ENCODE assay signal across 14 cellular contexts in the genomic region with DNA sequence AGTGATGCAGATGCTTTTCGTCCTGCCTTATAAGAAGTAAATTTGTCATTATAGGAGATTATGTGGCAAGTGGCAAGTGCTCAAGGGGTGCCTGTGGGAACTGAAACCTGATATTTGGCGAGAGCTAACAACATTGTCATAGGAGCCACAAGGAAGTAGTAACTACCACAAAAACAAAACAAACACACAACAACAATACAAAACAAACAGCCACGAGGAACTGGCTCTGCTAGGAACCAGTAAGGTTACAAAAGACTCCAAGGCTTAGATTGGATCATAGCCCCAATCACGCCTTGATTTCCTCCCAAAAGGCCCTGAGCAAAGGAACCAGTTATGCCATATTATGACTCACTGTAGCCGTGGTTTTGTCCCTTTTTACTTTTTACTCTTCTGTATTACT.
DNase-seq lines count a peak whose midpoint lies in the region; ATAC-seq and TF ChIP-seq lines count a peak whose summit lies in the region.
"Had no signal": no experiment of that assay in that cellular context is flagged by ENCODE, and none has a peak within 500 bp of the region (broad histone marks: within the 10 kb centered on the region; RNA-seq: fewer than 3 reads in every experiment).

No MANE protein-coding gene starts in this region.

- no peak overlapping the region for H3K4me2 ChIP-seq in mammary epithelial cell (ENCODE audit: insufficient read depth, low read depth, low read length)

- H3K9ac ChIP-seq in mammary epithelial cell (ENCODE audit: insufficient read depth, low read length) = no peak overlapping the region

- DNase-seq in NCI-H2029 (lab: John Stamatoyannopoulos, UW) (peak; percentile 89), mammary epithelial cell (peak; percentile 54), uterus (no peak), body of pancreas (no peak), left colon (no peak)
- DNase-seq in naive thymus-derived CD8-positive, alpha-beta T cell = no peak
- DNase-seq: activated CD4-positive, alpha-beta memory T cell treated with anti-CD3 and anti-CD28 coated beads, Interleukin-2, amount 10 ng/mL, durations not matched to agents 7 days and 5 days; activated gamma-delta T cell treated with Interleukin-2 at 50 U/mL for 16 hours; esophagus squamous epithelium; psoas muscle; stimulated activated naive CD4-positive, alpha-beta T cell; T1000 had no signal

- whole genome bisulfite sequencing in mammary epithelial cell (ENCODE audit: low coverage, missing lambda C conversion rate) = 74% methylated on average over 2 of the region's 5 CpGs
- WGBS in body of pancreas, 2 donors = 35 to 45% methylated on average over 5 of the region's 5 CpGs

- no peak overlapping the region for H3K4me3 ChIP-seq in ACC112 (ENCODE audit: low read depth, low read length)
- H3K4me3 ChIP-seq in mammary epithelial cell (replicated peaks in 1 of 3; ENCODE audit: insufficient read depth in 1 of 3, low read depth in 2 of 3, low read length in 3 of 3) = no peak overlapping the region
- H3K4me3 ChIP-seq in uterus = no peak overlapping the region
- no peak overlapping the region for H3K4me3 ChIP-seq in body of pancreas
- H3K4me3 ChIP-seq: esophagus squamous epithelium, psoas muscle had no signal

- H3K9me3 ChIP-seq in mammary epithelial cell (replicated peaks; ENCODE audit: insufficient read depth, low read length) (no peaks in the 10 kb centered on the region), uterus (no peaks in the 10 kb centered on the region), body of pancreas (no peaks in the 10 kb centered on the region)
- H3K9me3 ChIP-seq: esophagus squamous epithelium, psoas muscle had no signal

- CTCF ChIA-PET in mammary epithelial cell (lab: Charles Lee; ENCODE audit: low non-redundant PET) = no interaction called here

- TF ChIP-seq POLR2A in uterus (IDR thresholded peaks at IDR 0.05) = no peak
- no peak for TF ChIP-seq POLR2A in body of pancreas (IDR thresholded peaks at IDR 0.05)

- intact Hi-C loops in mammary epithelial cell (cut with micrococcal nuclease) (loop anchor here (10.0 kb wide), 1 partner anchor 143 kb away; no protein-coding TSS in a partner anchor), uterus (cut with DNase I; ENCODE audit: low total_unique reads) (no loop called here), body of pancreas (cut with DNase I) (no loop called here), left colon (cut with DNase I, micrococcal nuclease) (no loop called here)

- peaks cover 23% of the 10 kb centered on the region for H3K4me1 ChIP-seq in ACC112 (ENCODE audit: control insufficient read depth, insufficient read depth, low read length, unreplicated experiment)
- peaks cover 11% of the 10 kb centered on the region for H3K4me1 ChIP-seq in mammary epithelial cell (ENCODE audit: insufficient read depth, low read length)
- H3K4me1 ChIP-seq in uterus = no peaks in the 10 kb centered on the region
- H3K4me1 ChIP-seq in body of pancreas = no peaks in the 10 kb centered on the region
- H3K4me1 ChIP-seq: psoas muscle had no signal

- dilution Hi-C loops in mammary epithelial cell (cut with HindIII; ENCODE audit: low sequenced_read_pairs) = no loop called here

- H3K27me3 ChIP-seq in ACC112 (ENCODE audit: insufficient read depth, low read length) = no peaks in the 10 kb centered on the region
- no peaks in the 10 kb centered on the region for H3K27me3 ChIP-seq in mammary epithelial cell (ENCODE audit: insufficient read depth, low read length)
- H3K27me3 ChIP-seq in uterus = no peaks in the 10 kb centered on the region
- H3K27me3 ChIP-seq in body of pancreas = no peaks in the 10 kb centered on the region
- H3K27me3 ChIP-seq: esophagus squamous epithelium had no signal

- ATAC-seq in GM18858 (IDR thresholded peaks at IDR 0.05; ENCODE audit: unreplicated experiment) = peak; percentile 44
- no peak for ATAC-seq in naive thymus-derived CD8-positive, alpha-beta T cell
- ATAC-seq in body of pancreas = no peak
- ATAC-seq in left colon = no peak
- ATAC-seq: psoas muscle had no signal

- BruUV-seq in mammary epithelial cell (replicated peaks; lab: Mats Ljungman, UMichigan) = no TSS peak

- H2AFZ ChIP-seq in ACC112 (ENCODE audit: low read length, unreplicated experiment) (no peak overlapping the region), mammary epithelial cell (ENCODE audit: low read depth, low read length) (no peak overlapping the region)

- H3K4me3 Mint-ChIP-seq in naive thymus-derived CD8-positive, alpha-beta T cell = no peak overlapping the region
- H3K4me3 Mint-ChIP-seq: activated CD4-positive, alpha-beta memory T cell treated with anti-CD3 and anti-CD28 coated beads, Interleukin-2, amount 10 ng/mL, durations not matched to agents 7 days and 5 days had no signal

- H3K27ac ChIP-seq in ACC112 (ENCODE audit: low read depth, low read length) (peak overlapping the region; percentile 73), mammary epithelial cell (ENCODE audit: insufficient read depth, low read depth, low read length) (no peak overlapping the region), uterus (no peak overlapping the region), body of pancreas (no peak overlapping the region)
- H3K27ac ChIP-seq: psoas muscle had no signal

- POLR2A ChIA-PET in naive thymus-derived CD8-positive, alpha-beta T cell (lab: Charles Lee) = no interaction called here

- H3K79me2 ChIP-seq in ACC112 (ENCODE audit: control insufficient read depth, insufficient read depth, low read length, unreplicated experiment) (no peaks in the 10 kb centered on the region), mammary epithelial cell (ENCODE audit: insufficient read depth, low read length) (no peaks in the 10 kb centered on the region)

- H3K4me1 Mint-ChIP-seq in naive thymus-derived CD8-positive, alpha-beta T cell = no peaks in the 10 kb centered on the region
- H3K4me1 Mint-ChIP-seq: activated CD4-positive, alpha-beta memory T cell treated with anti-CD3 and anti-CD28 coated beads, Interleukin-2, amount 10 ng/mL, durations not matched to agents 7 days and 5 days had no signal

- H3K27ac Mint-ChIP-seq in naive thymus-derived CD8-positive, alpha-beta T cell = no peak overlapping the region
- H3K27ac Mint-ChIP-seq: activated CD4-positive, alpha-beta memory T cell treated with anti-CD3 and anti-CD28 coated beads, Interleukin-2, amount 10 ng/mL, durations not matched to agents 7 days and 5 days had no signal

- no peaks in the 10 kb centered on the region for H3K27me3 Mint-ChIP-seq in naive thymus-derived CD8-positive, alpha-beta T cell
- H3K27me3 Mint-ChIP-seq: activated CD4-positive, alpha-beta memory T cell treated with anti-CD3 and anti-CD28 coated beads, Interleukin-2, amount 10 ng/mL, durations not matched to agents 7 days and 5 days had no signal

- H3K36me3 ChIP-seq in ACC112 (ENCODE audit: insufficient read depth, low read length) (no peaks in the 10 kb centered on the region), mammary epithelial cell (ENCODE audit: insufficient read depth, low read length) (no peaks in the 10 kb centered on the region), uterus (no peaks in the 10 kb centered on the region), body of pancreas (replicated peaks in 1 of 2; ENCODE audit: insufficient read depth in 1 of 2, low read depth in 2 of 2) (no peaks in the 10 kb centered on the region)
- H3K36me3 ChIP-seq: esophagus squamous epithelium had no signal

- H3K36me3 Mint-ChIP-seq in naive thymus-derived CD8-positive, alpha-beta T cell = no peaks in the 10 kb centered on the region

- in situ Hi-C loops in mammary epithelial cell (cut with MboI; ENCODE audit: low sequenced_read_pairs in 2 of 2) = no loop called here

- TF ChIP-seq CTCF in mammary epithelial cell (conservative IDR thresholded peaks at IDR 0.05 in 1 of 2, IDR thresholded peaks at IDR 0.05 in 1 of 2; ENCODE audit: extremely low read depth in 1 of 2, insufficient read depth in 1 of 2, low read depth in 1 of 2, low read length in 2 of 2) (no peak), uterus (IDR thresholded peaks at IDR 0.05) (no peak), body of pancreas (IDR thresholded peaks at IDR 0.05) (no peak)

- H3K9me3 Mint-ChIP-seq in naive thymus-derived CD8-positive, alpha-beta T cell = peaks cover 0 to 9% (median 0%) of the 10 kb centered on the region in 9 donors
- H3K9me3 Mint-ChIP-seq: activated CD4-positive, alpha-beta memory T cell treated with anti-CD3 and anti-CD28 coated beads, Interleukin-2, amount 10 ng/mL, durations not matched to agents 7 days and 5 days had no signal

- H4K20me1 ChIP-seq in mammary epithelial cell (ENCODE audit: insufficient read depth, low read length) = no peaks in the 10 kb centered on the region

Comparison
In these comparisons a context has a peak if more than half of its experiments do, and no peak if none do; other contexts are left out.
1. DNase-seq: peak in NCI-H2029 (single experiment) and mammary epithelial cell (single experiment); none in uterus (0 of 2), naive thymus-derived CD8-positive, alpha-beta T cell (0 of 10), body of pancreas (0 of 4) and left colon (0 of 2).